6 cellular contexts compared by ENCODE assay signal in genomic region chr19:42280761-42281174, GRCh38. TPM values are rescaled to one million over a fixed set of nuclear protein-coding genes. Genes with fewer than 3 reads are reported as not detected.
A peak's percentile ranks its signal among the peaks of the same experiment; 100 is the strongest.
DNase-seq lines count a peak whose midpoint lies in the region; TF ChIP-seq lines count a peak whose summit lies in the region.

No MANE protein-coding gene starts in this region.

- peaks cover 0 to 5% of the 10 kb centered on the region in 2 donors for H3K27me3 Mint-ChIP-seq in CD8-positive, alpha-beta memory T cell

- H3K27ac Mint-ChIP-seq in CD8-positive, alpha-beta memory T cell = peak overlapping the region; percentile 2 to 94 (median 68)

- CTCF ChIA-PET in CD8-positive, alpha-beta memory T cell (lab: Charles Lee) = interaction anchor here (0.8 to 5.9 kb wide), 6 partner anchors 10 to 172 kb away, joined by 3 to 72 read pairs (median 14); partner anchors contain the start of genes GSK3A and ZNF526

- no peaks in the 10 kb centered on the region for H3K9me3 Mint-ChIP-seq in CD8-positive, alpha-beta memory T cell

- TF ChIP-seq CTCF in hepatocyte (IDR thresholded peaks at IDR 0.05; ENCODE audit: poor library complexity) (no peak), tibial nerve (IDR thresholded peaks at IDR 0.05) (no peak)

- POLR2A ChIA-PET in CD8-positive, alpha-beta memory T cell (lab: Charles Lee) = interaction anchor here (1.1 to 1.3 kb wide), 2 partner anchors 64 to 82 kb away, joined by 3 to 4 read pairs; no protein-coding TSS in a partner anchor

- peak overlapping the region; percentile 77 for H3K27ac ChIP-seq in CD8-positive, alpha-beta memory T cell (ENCODE audit: low read depth, low read length)
- peak overlapping the region; percentile 99 for H3K27ac ChIP-seq in hepatocyte
- peak overlapping the region; percentile 96 to 99 (median 97) for H3K27ac ChIP-seq in tibial nerve

- peaks cover 60% of the 10 kb centered on the region for H3K79me2 ChIP-seq in hepatocyte

- H3K4me2 ChIP-seq in hepatocyte = peak overlapping the region; percentile 94

- peaks cover 0 to 8% (median 2%) of the 10 kb centered on the region in 3 donors for H3K36me3 Mint-ChIP-seq in CD8-positive, alpha-beta memory T cell

- WGBS in hepatocyte (ENCODE audit: low lambda C conversion rate, missing lambda C conversion rate) = 0% methylated on average over 3 of the region's 27 CpGs
- 0% methylated on average over 20 to 26 of the region's 27 CpGs for WGBS in tibial nerve, 2 donors

- H3K9me3 ChIP-seq in CD8-positive, alpha-beta memory T cell (ENCODE audit: low read length) = no peaks in the 10 kb centered on the region
- H3K9me3 ChIP-seq in hepatocyte (ENCODE audit: low read depth) (no peaks in the 10 kb centered on the region), tibial nerve (no peaks in the 10 kb centered on the region)

- H3K4me1 ChIP-seq in CD8-positive, alpha-beta memory T cell (ENCODE audit: insufficient read depth, low read length) = peaks cover 67% of the 10 kb centered on the region
- H3K4me1 ChIP-seq in hepatocyte (ENCODE audit: insufficient read depth) (peaks cover 62% of the 10 kb centered on the region), tibial nerve (peaks cover 3 to 82% (median 69%) of the 10 kb centered on the region in 4 donors)

- H3K9me2 ChIP-seq in hepatocyte (replicated peaks; ENCODE audit: insufficient read depth) = no peaks in the 10 kb centered on the region

- H3K36me3 ChIP-seq in CD8-positive, alpha-beta memory T cell (ENCODE audit: insufficient read depth, low read length) = no peaks in the 10 kb centered on the region
- H3K36me3 ChIP-seq in hepatocyte (replicated peaks; ENCODE audit: insufficient read depth, low read depth) (no peaks in the 10 kb centered on the region), tibial nerve (peaks cover 0 to 5% (median 0%) of the 10 kb centered on the region in 3 donors)

- H3K27me3 ChIP-seq in CD8-positive, alpha-beta memory T cell (ENCODE audit: insufficient read depth, low read length, poor library complexity, severe bottlenecking) = no peaks in the 10 kb centered on the region
- no peaks in the 10 kb centered on the region for H3K27me3 ChIP-seq in hepatocyte
- H3K27me3 ChIP-seq in tibial nerve = no peaks in the 10 kb centered on the region

- no peak overlapping the region for H2AFZ ChIP-seq in hepatocyte

- no peak for TF ChIP-seq POLR2A in tibial nerve (IDR thresholded peaks at IDR 0.05)

- peak overlapping the region; percentile 70 for H3K4me3 ChIP-seq in CD8-positive, alpha-beta memory T cell (ENCODE audit: low read length)
- H3K4me3 ChIP-seq in hepatocyte (peak overlapping the region; percentile 99), tibial nerve (peak overlapping the region; percentile 81 to 100 (median 86))

- no peak for TF ChIP-seq EP300 in tibial nerve (IDR thresholded peaks at IDR 0.05)

- H4K20me1 ChIP-seq in hepatocyte (ENCODE audit: insufficient read depth, poor library complexity, severe bottlenecking) = peaks cover 13% of the 10 kb centered on the region

- H3K4me3 Mint-ChIP-seq in CD8-positive, alpha-beta memory T cell = peak overlapping the region in 6 of 7 donors; percentile 43 to 85 (median 65)

- peaks cover 35 to 48% (median 46%) of the 10 kb centered on the region in 3 donors for H3K4me1 Mint-ChIP-seq in CD8-positive, alpha-beta memory T cell

- DNase-seq in CD8-positive, alpha-beta memory T cell = peak in 2 of 5 donors; percentile 32 to 64
- DNase-seq in RPMI7951 (ENCODE audit: low read depth) = peak; percentile 67
- no peak for DNase-seq in hepatocyte (ENCODE audit: low spot score)
- DNase-seq in tibial nerve (ENCODE audit: low spot score in 2 of 2) = peak in 1 of 2 donors; percentile 44
- no peak for DNase-seq in foreskin melanocyte
- DNase-seq in GM19238 (ENCODE audit: insufficient read length, low spot score) = no peak

RNA-seq across cellular contexts. Expression of gene CIC, which starts 11.7 kb away (rescaled TPM):
- total RNA-seq in CD8-positive, alpha-beta memory T cell = 10 to 100 TPM; 53.9 to 60.4 TPM
- polyA plus RNA-seq in CD8-positive, alpha-beta memory T cell = 2.7 TPM
- total RNA-seq in RPMI7951 (2014; rRNA removed; shearing (Covaris generic)) = 12.9 and 14.6 TPM in 2 replicates
- total RNA-seq in hepatocyte = 14.3 and 17.4 TPM in 2 replicates
- 19.3 and 23.2 TPM in 2 replicates for polyA plus RNA-seq in hepatocyte
- total RNA-seq in tibial nerve = 10 to 100 TPM; 27.0 to 74.1 (median 41.3) TPM

RNA-seq across cellular contexts. Expression of gene PRR19, which starts 21.2 kb away (rescaled TPM):
- total RNA-seq in CD8-positive, alpha-beta memory T cell = 1 to 10 TPM in 1 of 2 experiments, under 1 TPM in 1; 0.73 to 1.0 TPM
- polyA plus RNA-seq in CD8-positive, alpha-beta memory T cell = 0.64 TPM
- 1.8 and 2.9 TPM in 2 replicates for total RNA-seq in RPMI7951 (2014; rRNA removed; shearing (Covaris generic))
- 0.24 and 2.2 TPM in 2 replicates for total RNA-seq in hepatocyte
- 1.9 and 3.0 TPM in 2 replicates for polyA plus RNA-seq in hepatocyte
- under 1 TPM in 2 of 4 donors, not detected in 2; 0.30 to 0.44 TPM for total RNA-seq in tibial nerve

RNA-seq across cellular contexts. Expression of gene PAFAH1B3, which starts 21.7 kb away (rescaled TPM):
- total RNA-seq in CD8-positive, alpha-beta memory T cell = 10 to 100 TPM; 48.1 to 48.9 TPM
- 36.9 TPM for polyA plus RNA-seq in CD8-positive, alpha-beta memory T cell
- total RNA-seq in RPMI7951 (2014; rRNA removed; shearing (Covaris generic)) = 108 and 147 TPM in 2 replicates
- total RNA-seq in hepatocyte (46.1 and 70.6 TPM in 2 replicates), tibial nerve (1 to 10 TPM; 3.8 to 9.0 (median 8.1) TPM)
- 98.6 and 116 TPM in 2 replicates for polyA plus RNA-seq in hepatocyte

RNA-seq across cellular contexts. Expression of gene ERF, which starts 25.8 kb away (rescaled TPM):
- total RNA-seq in CD8-positive, alpha-beta memory T cell = 10 to 100 TPM; 58.7 to 64.7 TPM
- 5.1 TPM for polyA plus RNA-seq in CD8-positive, alpha-beta memory T cell
- total RNA-seq in RPMI7951 (2014; rRNA removed; shearing (Covaris generic)) = 31.6 and 40.1 TPM in 2 replicates
- total RNA-seq in hepatocyte (32.6 and 47.1 TPM in 2 replicates), tibial nerve (10 to 100 TPM; 30.4 to 42.6 (median 35.1) TPM)
- polyA plus RNA-seq in hepatocyte = 20.4 and 24.4 TPM in 2 replicates

RNA-seq across cellular contexts. Expression of gene TMEM145, which starts 32.3 kb away (rescaled TPM):
- under 1 TPM in 1 of 2 experiments, not detected in 1; 0.15 TPM for total RNA-seq in CD8-positive, alpha-beta memory T cell
- polyA plus RNA-seq in CD8-positive, alpha-beta memory T cell = not detected
- 0.68 and 1.2 TPM in 2 replicates for total RNA-seq in RPMI7951 (2014; rRNA removed; shearing (Covaris generic))
- total RNA-seq in hepatocyte (0.40 TPM in 1 of 2 replicates, not detected in the other), tibial nerve (under 1 TPM in 1 of 4 donors, not detected in 3; 0.20 TPM)
- polyA plus RNA-seq in hepatocyte = 0.58 TPM in 1 of 2 replicates, not detected in the other
